8 cellular contexts compared by ENCODE assay signal in the genomic region with DNA sequence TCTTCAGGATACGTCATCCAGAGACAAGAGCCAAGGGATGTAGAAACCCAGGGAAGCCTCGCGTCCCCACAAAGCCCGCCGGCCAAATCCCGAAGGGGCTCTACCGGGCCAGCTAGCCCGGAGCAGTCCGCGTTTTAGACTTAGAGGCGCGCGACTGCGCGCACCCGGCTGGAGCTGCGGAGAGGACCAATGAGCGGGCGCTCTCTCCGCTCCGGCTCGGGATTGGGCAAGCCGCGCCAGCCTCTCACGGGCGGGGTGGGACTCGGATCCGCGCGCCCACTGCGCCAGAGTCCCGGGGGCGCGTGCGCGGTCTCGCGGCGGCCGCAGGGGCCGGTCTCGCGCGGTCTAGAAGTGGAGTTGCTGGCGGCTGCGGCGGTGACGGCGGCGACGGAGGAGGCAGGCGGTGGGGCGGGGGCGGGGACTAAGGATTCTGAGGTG. TPM values are rescaled to one million over a fixed set of nuclear protein-coding genes. Genes with fewer than 3 reads are reported as not detected.
DNase-seq lines count a peak whose midpoint lies in the region; FAIRE-seq and TF ChIP-seq lines count a peak whose summit lies in the region.

No MANE protein-coding gene starts in this region.

- TF ChIP-seq EP300 in stomach (IDR thresholded peaks at IDR 0.05): no peak

- H3K36me3 ChIP-seq in stomach: no peaks in the 10 kb centered on the region

- H3K4me3 Mint-ChIP-seq in neural crest cell: peak overlapping the region; percentile 97

- WGBS in stomach, 5 donors: 0 to 1% (median 0%) methylated on average over 12 to 54 of the region's 54 CpGs

- H3K4me3 ChIP-seq in foreskin fibroblast (ENCODE audit: low read depth in 1 of 2, low read length in 2 of 2) (peak overlapping the region; percentile 77 to 90), stomach (peak overlapping the region; percentile 68 to 97 (median 77))

- H3K27me3 ChIP-seq in stomach: no peaks in the 10 kb centered on the region

- TF ChIP-seq CTCF in foreskin fibroblast (IDR thresholded peaks at IDR 0.05; ENCODE audit: low read depth, low read length) (no peak), neural crest cell (conservative IDR thresholded peaks at IDR 0.05) (no peak), stomach (IDR thresholded peaks at IDR 0.05) (no peak)

- H3K4me1 Mint-ChIP-seq in neural crest cell: peaks cover 28% of the 10 kb centered on the region

- intact Hi-C loops in stomach (cut with DNase I; ENCODE audit: low total_unique reads): no loop called here

- peak overlapping the region; percentile 94 to 99 (median 99) for H3K27ac ChIP-seq in stomach

- TF ChIP-seq POLR2A in H54 (IDR thresholded peaks at IDR 0.05; ENCODE audit: low read depth, low read length) (no peak), Raji (IDR thresholded peaks at IDR 0.05; ENCODE audit: insufficient read depth, low read depth, low read length) (peak; percentile 57; the same call in 1 of the 2 replicates), stomach (IDR thresholded peaks at IDR 0.05) (peak in 1 of 4 donors; percentile 36)

- H3K4me1 ChIP-seq in stomach: peaks cover 8 to 45% (median 29%) of the 10 kb centered on the region in 4 donors

- H3K9me3 Mint-ChIP-seq in neural crest cell: no peaks in the 10 kb centered on the region

- peak; percentile 50 for FAIRE-seq in H54 (lab: Jason Lieb, UNC)

- H3K36me3 Mint-ChIP-seq in neural crest cell (ENCODE audit: low read depth): no peaks in the 10 kb centered on the region

- DNase-seq in ELR (ENCODE audit: low read depth): peak; percentile 98
- DNase-seq in H54 (ENCODE audit: insufficient read length, low spot score): peak; percentile 69
- DNase-seq in LoVo (ENCODE audit: low spot score): peak; percentile 97
- peak; percentile 93 for DNase-seq in activated gamma-delta T cell (lab: John Stamatoyannopoulos, UW)
- peak; percentile 98 to 99 for DNase-seq in foreskin fibroblast
- peak; percentile 91 for DNase-seq in neural crest cell (ENCODE audit: low read depth, low spot score)
- DNase-seq in stomach: peak; percentile 98

- no peaks in the 10 kb centered on the region for H3K9me3 ChIP-seq in stomach

- H3K27ac Mint-ChIP-seq in neural crest cell (ENCODE audit: unreplicated experiment): peak overlapping the region; percentile 96

- H3K27me3 Mint-ChIP-seq in neural crest cell (ENCODE audit: low read depth): peaks cover 32% of the 10 kb centered on the region

RNA-seq across cellular contexts. Expression of a gene that starts 0.2 kb away (rescaled TPM):
- total RNA-seq in neural crest cell (32.9 and 34.5 TPM in 2 replicates), stomach (10 to 100 TPM in 4 of 5 donors, 1 to 10 TPM in 1; 8.2 to 44.2 (median 26.8) TPM)
- polyA plus RNA-seq in stomach: 1 to 10 TPM; 5.2 to 8.7 (median 8.0) TPM

RNA-seq across cellular contexts. Expression of a gene that starts 51.8 kb away (rescaled TPM):
- total RNA-seq in neural crest cell: 0.12 and 0.30 TPM in 2 replicates
- total RNA-seq in stomach: not detected
- polyA plus RNA-seq in stomach: not detected

Comparison
In these comparisons a context has a peak if more than half of its experiments do, and no peak if none do; other contexts are left out.
1. Peak in every context shown above with its lines: DNase-seq, H3K4me3 ChIP-seq and H3K27ac ChIP-seq.